In genomic region chr2:192123847-192124246, GRCh38 we compare ENCODE assay signal across 21 cellular contexts.
A peak's percentile ranks its signal among the peaks of the same experiment; 100 is the strongest.
DNase-seq lines count a peak whose midpoint lies in the region; ATAC-seq and TF ChIP-seq lines count a peak whose summit lies in the region.
"Had no signal": no experiment of that assay in that cellular context is flagged by ENCODE, and none has a peak within 500 bp of the region (broad histone marks: within the 10 kb centered on the region; RNA-seq: fewer than 3 reads in every experiment).

No MANE protein-coding gene starts in this region.

- no peaks in the 10 kb centered on the region for H3K9me3 ChIP-seq in gastroesophageal sphincter
- H3K9me3 ChIP-seq in CD8-positive, alpha-beta memory T cell (ENCODE audit: low read length): no peaks in the 10 kb centered on the region
- H3K9me3 ChIP-seq: HAP-1 had no signal

- TF ChIP-seq CTCF in AG10803 (conservative IDR thresholded peaks at IDR 0.05; ENCODE audit: low read length) (no peak), gastroesophageal sphincter (IDR thresholded peaks at IDR 0.05) (no peak)

- intact Hi-C loops in sciatic nerve (cut with DNase I): no loop called here
- intact Hi-C loops in activated CD4-positive, alpha-beta T cell treated with anti-CD3 and anti-CD28 coated beads, Interleukin-2, amount 10 ng/mL, durations not matched to agents 24 days and 14 days (cut with micrococcal nuclease): no loop called here

- H3K4me3 ChIP-seq in AG10803 (ENCODE audit: low read length) (no peak overlapping the region), gastroesophageal sphincter (no peak overlapping the region)
- no peak overlapping the region for H3K4me3 ChIP-seq in CD8-positive, alpha-beta memory T cell (ENCODE audit: low read length)
- H3K4me3 ChIP-seq: HAP-1, lung had no signal

- H3K36me3 ChIP-seq in gastroesophageal sphincter: no peaks in the 10 kb centered on the region
- H3K36me3 ChIP-seq in CD8-positive, alpha-beta memory T cell (ENCODE audit: insufficient read depth, low read length): no peaks in the 10 kb centered on the region
- H3K36me3 ChIP-seq: HAP-1 had no signal

- POLR2A ChIA-PET in CD8-positive, alpha-beta memory T cell (lab: Charles Lee): no interaction called here

- H3K27me3 ChIP-seq in gastroesophageal sphincter: no peaks in the 10 kb centered on the region
- no peaks in the 10 kb centered on the region for H3K27me3 ChIP-seq in CD8-positive, alpha-beta memory T cell (ENCODE audit: insufficient read depth, low read length, poor library complexity, severe bottlenecking)

- H3K27me3 Mint-ChIP-seq in CD8-positive, alpha-beta memory T cell: peaks cover 0 to 13% of the 10 kb centered on the region in 2 donors
- peaks cover 10% of the 10 kb centered on the region for H3K27me3 Mint-ChIP-seq in activated CD4-positive, alpha-beta T cell treated with anti-CD3 and anti-CD28 coated beads, Interleukin-2, amount 10 ng/mL, durations not matched to agents 24 days and 14 days
- H3K27me3 Mint-ChIP-seq: progenitor cell of endocrine pancreas; stimulated activated naive CD8-positive, alpha-beta T cell treated with anti-CD3 and anti-CD28 coated beads, Interleukin-15, amount 100 ng/mL, for 72 hours had no signal

- ATAC-seq in gastroesophageal sphincter: peak; percentile 86
- ATAC-seq in sciatic nerve: peak; percentile 89
- no peak for ATAC-seq in GM18505 (IDR thresholded peaks at IDR 0.05; ENCODE audit: unreplicated experiment)
- ATAC-seq: stimulated activated naive CD8-positive, alpha-beta T cell treated with anti-CD3 and anti-CD28 coated beads, Interleukin-15, amount 100 ng/mL, for 72 hours had no signal

- TF ChIP-seq EP300 in gastroesophageal sphincter (IDR thresholded peaks at IDR 0.05): no peak

- no peaks in the 10 kb centered on the region for H3K9me3 Mint-ChIP-seq in CD8-positive, alpha-beta memory T cell
- H3K9me3 Mint-ChIP-seq in activated CD4-positive, alpha-beta T cell treated with anti-CD3 and anti-CD28 coated beads, Interleukin-2, amount 10 ng/mL, durations not matched to agents 24 days and 14 days: no peaks in the 10 kb centered on the region
- H3K9me3 Mint-ChIP-seq: activated CD4-positive, alpha-beta T cell treated with anti-CD3 and anti-CD28 coated beads, Interleukin-2, amount 10 ng/mL, durations not matched to agents 7 days and 5 days; activated naive CD4-positive, alpha-beta T cell treated with anti-CD3 and anti-CD28 coated beads, Interleukin-2, amount 50 U/mL, for 24 hours; naive B cell; stimulated activated naive CD8-positive, alpha-beta T cell treated with anti-CD3 and anti-CD28 coated beads, Interleukin-15, amount 100 ng/mL, for 72 hours had no signal

- H3K27ac Mint-ChIP-seq in CD8-positive, alpha-beta memory T cell: no peak overlapping the region
- no peak overlapping the region for H3K27ac Mint-ChIP-seq in activated CD4-positive, alpha-beta T cell treated with anti-CD3 and anti-CD28 coated beads, Interleukin-2, amount 10 ng/mL, durations not matched to agents 24 days and 14 days
- H3K27ac Mint-ChIP-seq: activated CD4-positive, alpha-beta T cell treated with anti-CD3 and anti-CD28 coated beads, Interleukin-2, amount 10 ng/mL, durations not matched to agents 7 days and 5 days; activated naive CD4-positive, alpha-beta T cell treated with anti-CD3 and anti-CD28 coated beads, Interleukin-2, amount 50 U/mL, for 24 hours; naive B cell; progenitor cell of endocrine pancreas; stimulated activated naive CD8-positive, alpha-beta T cell treated with anti-CD3 and anti-CD28 coated beads, Interleukin-15, amount 100 ng/mL, for 72 hours had no signal

- peak overlapping the region in 3 of 4 donors; percentile 33 to 68 (median 57) for H3K27ac ChIP-seq in gastroesophageal sphincter
- H3K27ac ChIP-seq in CD8-positive, alpha-beta memory T cell (ENCODE audit: low read depth, low read length): no peak overlapping the region

- H3K4me1 Mint-ChIP-seq in CD8-positive, alpha-beta memory T cell: no peaks in the 10 kb centered on the region
- no peaks in the 10 kb centered on the region for H3K4me1 Mint-ChIP-seq in activated CD4-positive, alpha-beta T cell treated with anti-CD3 and anti-CD28 coated beads, Interleukin-2, amount 10 ng/mL, durations not matched to agents 24 days and 14 days
- H3K4me1 Mint-ChIP-seq: activated CD4-positive, alpha-beta T cell treated with anti-CD3 and anti-CD28 coated beads, Interleukin-2, amount 10 ng/mL, durations not matched to agents 7 days and 5 days; activated naive CD4-positive, alpha-beta T cell treated with anti-CD3 and anti-CD28 coated beads, Interleukin-2, amount 50 U/mL, for 24 hours; naive B cell; stimulated activated naive CD8-positive, alpha-beta T cell treated with anti-CD3 and anti-CD28 coated beads, Interleukin-15, amount 100 ng/mL, for 72 hours had no signal

- DNase-seq in AG10803 (ENCODE audit: low read depth) (peak; percentile 70), RPMI8226 (peak; percentile 4), sciatic nerve (ENCODE audit: low spot score) (no peak)
- no peak for DNase-seq in stimulated activated CD4-positive, alpha-beta T cell treated with anti-CD3 and anti-CD28 coated beads, Interleukin-2, amount 100 ng/mL, for 48 hours
- DNase-seq in CD8-positive, alpha-beta memory T cell: no peak
- DNase-seq in activated CD4-positive, alpha-beta T cell treated with anti-CD3 and anti-CD28 coated beads, Interleukin-2, amount 10 ng/mL, durations not matched to agents 24 days and 14 days: no peak
- DNase-seq: activated CD4-positive, alpha-beta T cell treated with anti-CD3 and anti-CD28 coated beads, Interleukin-2, amount 10 ng/mL, durations not matched to agents 7 days and 5 days; activated T-cell treated with anti-CD3 and anti-CD28 coated beads for 4 hours; Calu3; effector CD8-positive, alpha-beta T cell; foreskin melanocyte; GF-D8; naive B cell; NCI-H1436; stimulated activated naive CD8-positive, alpha-beta T cell treated with anti-CD3 and anti-CD28 coated beads, Interleukin-15, amount 100 ng/mL, for 72 hours had no signal

- CTCF ChIA-PET in CD8-positive, alpha-beta memory T cell (lab: Charles Lee): no interaction called here

- H3K4me1 ChIP-seq in gastroesophageal sphincter: peaks cover 4 to 60% (median 20%) of the 10 kb centered on the region in 3 donors
- H3K4me1 ChIP-seq in CD8-positive, alpha-beta memory T cell (ENCODE audit: insufficient read depth, low read length): no peaks in the 10 kb centered on the region
- H3K4me1 ChIP-seq: HAP-1 had no signal

- TF ChIP-seq POLR2A in gastroesophageal sphincter (IDR thresholded peaks at IDR 0.05) (no peak), GM18505 (IDR thresholded peaks at IDR 0.05; ENCODE audit: borderline replicate concordance, extremely low read depth, insufficient read depth, insufficient read length) (no peak)

- no peaks in the 10 kb centered on the region for H3K36me3 Mint-ChIP-seq in CD8-positive, alpha-beta memory T cell
- no peaks in the 10 kb centered on the region for H3K36me3 Mint-ChIP-seq in activated CD4-positive, alpha-beta T cell treated with anti-CD3 and anti-CD28 coated beads, Interleukin-2, amount 10 ng/mL, durations not matched to agents 24 days and 14 days (ENCODE audit: low read depth)
- H3K36me3 Mint-ChIP-seq: activated naive CD4-positive, alpha-beta T cell treated with anti-CD3 and anti-CD28 coated beads, Interleukin-2, amount 50 U/mL, for 24 hours; naive B cell had no signal

- no peak overlapping the region for H3K4me3 Mint-ChIP-seq in CD8-positive, alpha-beta memory T cell
- no peak overlapping the region for H3K4me3 Mint-ChIP-seq in activated CD4-positive, alpha-beta T cell treated with anti-CD3 and anti-CD28 coated beads, Interleukin-2, amount 10 ng/mL, durations not matched to agents 24 days and 14 days
- H3K4me3 Mint-ChIP-seq: activated CD4-positive, alpha-beta T cell treated with anti-CD3 and anti-CD28 coated beads, Interleukin-2, amount 10 ng/mL, durations not matched to agents 7 days and 5 days; activated naive CD4-positive, alpha-beta T cell treated with anti-CD3 and anti-CD28 coated beads, Interleukin-2, amount 50 U/mL, for 24 hours; naive B cell; stimulated activated naive CD8-positive, alpha-beta T cell treated with anti-CD3 and anti-CD28 coated beads, Interleukin-15, amount 100 ng/mL, for 72 hours had no signal

Comparison
In these comparisons a context has a peak if more than half of its experiments do, and no peak if none do; other contexts are left out.
1. DNase-seq: peak in AG10803 (single experiment) and RPMI8226 (single experiment); none in sciatic nerve (single experiment), stimulated activated CD4-positive, alpha-beta T cell treated with anti-CD3 and anti-CD28 coated beads, Interleukin-2, amount 100 ng/mL, for 48 hours (0 of 2), CD8-positive, alpha-beta memory T cell (0 of 5) and activated CD4-positive, alpha-beta T cell treated with anti-CD3 and anti-CD28 coated beads, Interleukin-2, amount 10 ng/mL, durations not matched to agents 24 days and 14 days (single experiment).